Comparison of ENCODE assay signal across 8 cellular contexts in the genomic region with DNA sequence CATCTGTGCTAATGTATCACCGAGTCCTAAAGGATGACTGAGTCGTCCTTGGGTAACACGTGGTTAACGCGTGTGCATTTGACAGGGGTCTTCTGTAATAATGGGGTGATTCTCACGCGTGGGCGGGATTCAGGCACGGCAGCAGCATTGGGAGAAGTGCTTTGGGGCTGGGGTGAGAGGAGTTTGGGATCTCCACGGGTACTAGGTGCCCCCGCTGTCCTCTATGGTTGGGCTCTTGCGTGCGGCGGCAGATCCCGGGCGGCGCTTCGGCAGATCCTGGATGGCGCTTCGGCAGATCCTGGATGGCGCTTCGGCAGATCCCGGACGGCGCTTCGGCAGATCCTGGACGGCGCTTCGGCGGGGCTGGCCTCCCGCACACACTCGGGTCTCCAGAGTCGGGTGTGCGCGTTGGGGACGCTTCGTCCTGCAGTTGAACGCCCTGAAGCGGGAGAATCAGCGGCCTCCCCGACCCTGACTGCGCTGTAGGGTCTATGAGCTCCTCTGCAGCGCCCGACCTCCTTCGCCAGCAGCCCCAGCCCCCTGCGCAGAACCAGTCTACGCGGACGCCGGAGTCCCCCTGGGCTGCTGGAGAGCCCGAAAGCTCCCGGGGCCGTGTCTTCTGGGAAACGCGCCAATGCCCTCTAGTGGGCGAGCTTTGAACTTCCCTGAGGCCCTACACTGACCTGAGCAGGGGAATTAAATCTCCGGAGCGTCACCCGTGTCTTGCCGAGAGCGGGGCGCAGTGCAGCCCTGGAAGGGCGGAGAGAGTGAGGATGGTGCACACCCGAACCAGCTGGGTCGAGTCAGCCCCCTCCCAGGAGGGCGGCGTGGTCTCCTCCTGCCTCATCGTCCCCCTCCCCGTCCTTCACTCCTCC. TPM values are rescaled to one million over a fixed set of nuclear protein-coding genes. Genes with fewer than 3 reads are reported as not detected.
A peak's percentile ranks its signal among the peaks of the same experiment; 100 is the strongest.
DNase-seq lines count a peak whose midpoint lies in the region; ATAC-seq and TF ChIP-seq lines count a peak whose summit lies in the region.

No MANE protein-coding gene starts in this region.

- TF ChIP-seq CTCF in AG04449 (IDR thresholded peaks at IDR 0.05; ENCODE audit: insufficient read depth, low read length, missing control alignments): peak; percentile 84

- peaks cover 11% of the 10 kb centered on the region for H3K4me1 Mint-ChIP-seq in activated CD4-positive, alpha-beta memory T cell treated with anti-CD3 and anti-CD28 coated beads, Interleukin-2, amount 10 ng/mL, durations not matched to agents 7 days and 5 days

- ATAC-seq in GM19025 (IDR thresholded peaks at IDR 0.05; ENCODE audit: low read depth, unreplicated experiment): peak; percentile 44
- ATAC-seq in HG03521 (IDR thresholded peaks at IDR 0.05; ENCODE audit: unreplicated experiment): peak; percentile 82

- H3K4me3 ChIP-seq in AG04449 (ENCODE audit: low read depth, low read length): peak overlapping the region; percentile 52

- H3K27ac Mint-ChIP-seq in activated CD4-positive, alpha-beta memory T cell treated with anti-CD3 and anti-CD28 coated beads, Interleukin-2, amount 10 ng/mL, durations not matched to agents 7 days and 5 days: no peak overlapping the region

- POLR2A ChIA-PET in AG04449 (lab: Yijun Ruan, JAX): no interaction called here
- POLR2A ChIA-PET in activated CD4-positive, alpha-beta memory T cell treated with anti-CD3 and anti-CD28 coated beads, Interleukin-2, amount 10 ng/mL, durations not matched to agents 7 days and 5 days (lab: Charles Lee): interaction anchor here (0.9 to 3.1 kb wide), 5 partner anchors 9 to 96 kb away, joined by 3 to 16 read pairs (median 3); no protein-coding TSS in a partner anchor

- peak overlapping the region; percentile 39 for H3K4me3 Mint-ChIP-seq in activated CD4-positive, alpha-beta memory T cell treated with anti-CD3 and anti-CD28 coated beads, Interleukin-2, amount 10 ng/mL, durations not matched to agents 7 days and 5 days

- H3K36me3 Mint-ChIP-seq in activated CD4-positive, alpha-beta memory T cell treated with anti-CD3 and anti-CD28 coated beads, Interleukin-2, amount 10 ng/mL, durations not matched to agents 7 days and 5 days (ENCODE audit: low read depth): no peaks in the 10 kb centered on the region

- H3K27me3 Mint-ChIP-seq in activated CD4-positive, alpha-beta memory T cell treated with anti-CD3 and anti-CD28 coated beads, Interleukin-2, amount 10 ng/mL, durations not matched to agents 7 days and 5 days: peaks cover 67% of the 10 kb centered on the region

- DNase-seq in AG04449 (ENCODE audit: low read depth, low spot score): no peak
- peak; percentile 90 for DNase-seq in NCI-H774 (lab: John Stamatoyannopoulos, UW)
- peak; percentile 83 for DNase-seq in activated CD4-positive, alpha-beta memory T cell treated with anti-CD3 and anti-CD28 coated beads, Interleukin-2, amount 10 ng/mL, durations not matched to agents 7 days and 5 days
- peak; percentile 75 for DNase-seq in effector CD4-positive, alpha-beta T cell
- DNase-seq in lung microvascular endothelial cell (ENCODE audit: low read depth in 2 of 2): peak; percentile 80 to 85
- DNase-seq in stimulated activated CD4-positive, alpha-beta T cell treated with anti-CD3 and anti-CD28 coated beads, TNF-alpha, amount 100 ng/mL, for 1 hour (ENCODE audit: low read depth in 3 of 3, low spot score in 1 of 3): peak; percentile 38 to 74 (median 57)

- no peaks in the 10 kb centered on the region for H3K9me3 Mint-ChIP-seq in activated CD4-positive, alpha-beta memory T cell treated with anti-CD3 and anti-CD28 coated beads, Interleukin-2, amount 10 ng/mL, durations not matched to agents 7 days and 5 days

- CTCF ChIA-PET in AG04449 (lab: Yijun Ruan, JAX): interaction anchor here (0.7 to 16.2 kb wide), 57 partner anchors 8 to 616 kb away, joined by 3 to 359 read pairs (median 6); no protein-coding TSS in a partner anchor
- CTCF ChIA-PET in activated CD4-positive, alpha-beta memory T cell treated with anti-CD3 and anti-CD28 coated beads, Interleukin-2, amount 10 ng/mL, durations not matched to agents 7 days and 5 days (lab: Charles Lee): interaction anchor here (0.7 to 4.9 kb wide), 29 partner anchors 9 to 618 kb away, joined by 3 to 74 read pairs (median 6); no protein-coding TSS in a partner anchor

RNA-seq across cellular contexts. Expression of gene EPHB3, which starts 48.1 kb away (rescaled TPM):
- under 1 TPM; 0.20 to 0.71 TPM for total RNA-seq in activated CD4-positive, alpha-beta memory T cell treated with anti-CD3 and anti-CD28 coated beads, Interleukin-2, amount 10 ng/mL, durations not matched to agents 7 days and 5 days
- 0.22 and 0.60 TPM in 2 replicates for total RNA-seq in lung microvascular endothelial cell
